In genomic region chr19:45254044-45254531, GRCh38 we compare ENCODE assay signal across 11 cellular contexts. TPM values are rescaled to one million over a fixed set of nuclear protein-coding genes. Genes with fewer than 3 reads are reported as not detected.
A peak's percentile ranks its signal among the peaks of the same experiment; 100 is the strongest.
DNase-seq lines count a peak whose midpoint lies in the region; ATAC-seq and TF ChIP-seq lines count a peak whose summit lies in the region.
"Had no signal": no experiment of that assay in that cellular context is flagged by ENCODE, and none has a peak within 500 bp of the region (broad histone marks: within the 10 kb centered on the region; RNA-seq: fewer than 3 reads in every experiment).

No MANE protein-coding gene starts in this region.

- TF ChIP-seq CTCF in Caco-2 (IDR thresholded peaks at IDR 0.05; ENCODE audit: insufficient read depth in 1 of 2, low read depth in 1 of 2, low read length in 1 of 2, severe bottlenecking in 1 of 2, unreplicated experiment in 1 of 2) (peak; percentile 28 to 35), HFFc6 (IDR thresholded peaks at IDR 0.05) (peak; percentile 71), brain (conservative IDR thresholded peaks at IDR 0.05) (peak in 1 of 2 experiments; percentile 31), nephron (IDR thresholded peaks at IDR 0.05; ENCODE audit: unreplicated experiment in 3 of 3) (peak in 1 of 3 experiments; percentile 12)

- no peaks in the 10 kb centered on the region for H3K9me3 ChIP-seq in Caco-2
- H3K9me3 ChIP-seq: upper lobe of left lung had no signal

- no peak overlapping the region for H3K4me3 ChIP-seq in Caco-2 (ENCODE audit: low read depth, low read length)
- H3K4me3 ChIP-seq: upper lobe of left lung had no signal

- BruUV-seq in Caco-2 (replicated peaks; lab: Mats Ljungman, UMichigan), result no TSS peak

- CTCF ChIA-PET in Caco-2 (lab: Charles Lee), result no interaction called here

- H3K36me3 ChIP-seq in Caco-2 (ENCODE audit: control insufficient read depth, insufficient read depth, low read length), result no peaks in the 10 kb centered on the region

- H3K36me3 Mint-ChIP-seq in Caco-2 (ENCODE audit: insufficient read depth, unreplicated experiment) (peaks cover 11% of the 10 kb centered on the region), HFFc6 (ENCODE audit: low read depth) (no peaks in the 10 kb centered on the region), brain (peaks cover 15% of the 10 kb centered on the region), nephron (ENCODE audit: low read depth) (no peaks in the 10 kb centered on the region)

- H3K27me3 Mint-ChIP-seq in Caco-2 (ENCODE audit: insufficient read depth, unreplicated experiment) (no peaks in the 10 kb centered on the region), HFFc6 (ENCODE audit: insufficient read depth) (no peaks in the 10 kb centered on the region; the same call in none of the 2 replicates), brain (peaks cover 8% of the 10 kb centered on the region), nephron (ENCODE audit: low read depth) (no peaks in the 10 kb centered on the region)

- H3K27ac Mint-ChIP-seq in Caco-2 (ENCODE audit: unreplicated experiment) (peak overlapping the region; percentile 32), HFFc6 (peak overlapping the region; percentile 40; the same call in 1 of the 2 replicates), brain (peak overlapping the region in 3 of 5 experiments; percentile 58 to 93 (median 65)), nephron (peak overlapping the region in 2 of 3 experiments; percentile 2 to 75)

- H3K4me1 Mint-ChIP-seq in Caco-2 (ENCODE audit: low read depth, unreplicated experiment) (peaks cover 7% of the 10 kb centered on the region), HFFc6 (ENCODE audit: low read depth) (peaks cover 35% of the 10 kb centered on the region), brain (peaks cover 43% of the 10 kb centered on the region), nephron (peaks cover 27% of the 10 kb centered on the region)

- intact Hi-C loops in Caco-2 (cut with micrococcal nuclease; ENCODE audit: unreplicated experiment), result loop anchor here (5.0 kb wide), 1 partner anchor 83 kb away; no protein-coding TSS in a partner anchor

- POLR2A ChIA-PET in Caco-2 (lab: Charles Lee), result interaction anchor here (0.8 kb wide), 1 partner anchor 72 kb away, joined by 3 read pairs; no protein-coding TSS in a partner anchor

- ATAC-seq in GM21529 (IDR thresholded peaks at IDR 0.05; ENCODE audit: unreplicated experiment) (no peak), GM19328 (IDR thresholded peaks at IDR 0.05; ENCODE audit: unreplicated experiment) (no peak)
- ATAC-seq: left colon had no signal

- H3K9me3 Mint-ChIP-seq in Caco-2 (ENCODE audit: unreplicated experiment) (no peaks in the 10 kb centered on the region), HFFc6 (no peaks in the 10 kb centered on the region), brain (no peaks in the 10 kb centered on the region), nephron (no peaks in the 10 kb centered on the region)

- DNase-seq in Caco-2 (peak in 1 of 2 experiments; percentile 35), HFFc6 (no peak), amygdala (lab: John Stamatoyannopoulos, UW) (no peak)
- DNase-seq: GOT3, left colon, NCI-H748 treated with DMSO at 0.1 percent for 48 hours had no signal

- H3K4me3 Mint-ChIP-seq in Caco-2 (ENCODE audit: unreplicated experiment) (no peak overlapping the region), HFFc6 (peak overlapping the region; percentile 52; the same call in 1 of the 2 replicates), brain (peak overlapping the region in 4 of 5 experiments; percentile 69 to 89 (median 85)), nephron (peak overlapping the region; percentile 88 to 96 (median 93))

- no peaks in the 10 kb centered on the region; the same call in 1 of the 2 replicates for H3K4me1 ChIP-seq in Caco-2

- no peaks in the 10 kb centered on the region for H3K27me3 ChIP-seq in Caco-2 (replicated peaks; ENCODE audit: control insufficient read depth, insufficient read depth, low read length)
- H3K27me3 ChIP-seq: upper lobe of left lung had no signal

RNA-seq across cellular contexts. Expression of gene MARK4, which starts 3.0 kb away (rescaled TPM):
- 30.3 and 33.4 TPM in 2 replicates for total RNA-seq in Caco-2 (2022)
- 10 to 100 TPM; 38.9 to 46.0 (median 44.2) TPM for total RNA-seq in HFFc6 (2021; fragmentation: NEBNext Ultra II Directional; extraction: Animal tissue kit (Norgen Biotek cat#: 25700))
- polyA plus RNA-seq in brain (ENCODE audit: insufficient read depth, low read depth, low replicate concordance), result 58.8 TPM

RNA-seq across cellular contexts. Expression of gene EXOC3L2, which starts 8.9 kb away (rescaled TPM):
- not detected in 2 replicates for total RNA-seq in Caco-2 (2022)
- total RNA-seq in HFFc6 (2021; fragmentation: NEBNext Ultra II Directional; extraction: Animal tissue kit (Norgen Biotek cat#: 25700)), result under 1 TPM in 1 of 6 experiments, not detected in 5; 0.10 TPM
- 1.4 TPM for polyA plus RNA-seq in brain (ENCODE audit: insufficient read depth, low read depth, low replicate concordance)
